24 cellular contexts compared by ENCODE assay signal in genomic region chr1:165942062-165942461, GRCh38.
"Had no signal": no experiment of that assay in that cellular context is flagged by ENCODE, and none has a peak within 500 bp of the region (broad histone marks: within the 10 kb centered on the region; RNA-seq: fewer than 3 reads in every experiment).

No MANE protein-coding gene starts in this region.

- H3K9me3 Mint-ChIP-seq: activated CD4-positive, alpha-beta memory T cell treated with anti-CD3 and anti-CD28 coated beads for 36 hours; activated CD4-positive, alpha-beta T cell treated with anti-CD3 and anti-CD28 coated beads, Interleukin-2, amount 10 ng/mL, durations not matched to agents 7 days and 5 days; activated T-cell treated with anti-CD3 and anti-CD28 coated beads, Interleukin-2, amount 50 U/mL, for 4 hours; T-cell had no signal

- H3K27ac ChIP-seq: brain microvascular endothelial cell, cardiac muscle cell, SK-N-MC had no signal

- H3K4me3 ChIP-seq: cardiac muscle cell, SK-N-MC had no signal

- H3K27ac Mint-ChIP-seq: activated CD4-positive, alpha-beta memory T cell treated with anti-CD3 and anti-CD28 coated beads for 36 hours; activated CD4-positive, alpha-beta T cell treated with anti-CD3 and anti-CD28 coated beads, Interleukin-2, amount 10 ng/mL, durations not matched to agents 7 days and 5 days; activated naive CD8-positive, alpha-beta T cell; T-cell had no signal

- H3K27me3 ChIP-seq: brain microvascular endothelial cell, cardiac muscle cell had no signal

- H3K36me3 Mint-ChIP-seq: activated CD4-positive, alpha-beta memory T cell treated with anti-CD3 and anti-CD28 coated beads for 36 hours; activated naive CD8-positive, alpha-beta T cell; T-cell had no signal

- H3K36me3 ChIP-seq: brain microvascular endothelial cell, cardiac muscle cell had no signal

- DNase-seq: activated CD4-positive, alpha-beta memory T cell treated with anti-CD3 and anti-CD28 coated beads for 36 hours; activated CD4-positive, alpha-beta T cell treated with anti-CD3 and anti-CD28 coated beads, Interleukin-2, amount 10 ng/mL, durations not matched to agents 7 days and 5 days; activated CD4-positive, CD25-positive, alpha-beta regulatory T cell; activated CD8-positive, alpha-beta memory T cell treated with anti-CD3 and anti-CD28 coated beads for 24 hours; activated effector memory CD4-positive, alpha-beta T cell treated with anti-CD3 and anti-CD28 coated beads, Interleukin-2, amount 50 U/mL, for 16 hours; activated naive CD4-positive, alpha-beta T cell treated with Interleukin-2 at 50 U/mL for 16 hours; activated T-cell treated with anti-CD3 and anti-CD28 coated beads, Interleukin-2, amount 50 U/mL, for 4 hours; amygdala; brain microvascular endothelial cell; cerebellar nuclear complex; Kasumi-1; NCI-H1105 treated with DMSO at 0.1 percent for 48 hours; NCI-H1436 treated with DMSO at 0.1 percent for 48 hours; NCI-H187 treated with DMSO at 0.1 percent for 48 hours; NCI-H510A treated with DMSO at 0.1 percent for 48 hours; NCI-H748 treated with DMSO at 0.1 percent for 48 hours; SIG-M5; T-cell; T-helper 2 cell; T1000 had no signal

- FAIRE-seq: TTC549 had no signal

- ATAC-seq: activated T-cell treated with anti-CD3 and anti-CD28 coated beads, Interleukin-2, amount 50 U/mL, for 4 hours; T-cell had no signal
